ENCODE assay signal across 1 cellular context in the genomic region with DNA sequence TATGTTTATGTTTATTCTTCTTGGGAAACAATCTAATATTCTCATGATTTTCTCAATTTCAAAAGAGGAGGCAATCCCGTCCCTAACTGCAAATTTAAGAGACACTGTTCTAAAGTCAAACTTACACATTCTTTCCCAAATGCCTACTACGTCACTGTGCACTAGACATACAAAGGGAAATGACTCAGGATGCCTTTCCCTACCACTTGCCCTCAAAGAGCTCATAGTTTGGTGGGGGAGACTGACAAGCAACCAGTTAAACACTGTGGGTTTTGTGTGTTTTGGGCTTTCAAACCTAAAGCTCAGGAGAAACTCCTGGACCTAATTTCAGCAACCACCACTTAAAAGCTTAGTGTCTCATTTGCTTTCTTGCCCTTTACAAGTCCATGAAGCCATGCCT.
TF ChIP-seq lines count a peak whose summit lies in the region.

No MANE protein-coding gene starts in this region.

TF ChIP-seq in HepG2, 621 proteins besides CTCF, POLR2A, EP300 and RAD21:
- TF ChIP-seq SIN3A (IDR thresholded peaks at IDR 0.05; ENCODE audit: borderline replicate concordance, low read depth, low read length): no peak
- no peak for TF ChIP-seq ZNF782 (CRISPR knock-in tag; IDR thresholded peaks at IDR 0.05; ENCODE audit: borderline replicate concordance)
- TF ChIP-seq ARNTL (CRISPR knock-in tag; IDR thresholded peaks at IDR 0.05): no peak
- TF ChIP-seq ZNF550 (CRISPR knock-in tag; IDR thresholded peaks at IDR 0.05; ENCODE audit: borderline replicate concordance): no peak
- no peak for TF ChIP-seq U2AF2 (IDR thresholded peaks at IDR 0.05; ENCODE audit: low read depth, low read length)
- TF ChIP-seq, protein P1, sequence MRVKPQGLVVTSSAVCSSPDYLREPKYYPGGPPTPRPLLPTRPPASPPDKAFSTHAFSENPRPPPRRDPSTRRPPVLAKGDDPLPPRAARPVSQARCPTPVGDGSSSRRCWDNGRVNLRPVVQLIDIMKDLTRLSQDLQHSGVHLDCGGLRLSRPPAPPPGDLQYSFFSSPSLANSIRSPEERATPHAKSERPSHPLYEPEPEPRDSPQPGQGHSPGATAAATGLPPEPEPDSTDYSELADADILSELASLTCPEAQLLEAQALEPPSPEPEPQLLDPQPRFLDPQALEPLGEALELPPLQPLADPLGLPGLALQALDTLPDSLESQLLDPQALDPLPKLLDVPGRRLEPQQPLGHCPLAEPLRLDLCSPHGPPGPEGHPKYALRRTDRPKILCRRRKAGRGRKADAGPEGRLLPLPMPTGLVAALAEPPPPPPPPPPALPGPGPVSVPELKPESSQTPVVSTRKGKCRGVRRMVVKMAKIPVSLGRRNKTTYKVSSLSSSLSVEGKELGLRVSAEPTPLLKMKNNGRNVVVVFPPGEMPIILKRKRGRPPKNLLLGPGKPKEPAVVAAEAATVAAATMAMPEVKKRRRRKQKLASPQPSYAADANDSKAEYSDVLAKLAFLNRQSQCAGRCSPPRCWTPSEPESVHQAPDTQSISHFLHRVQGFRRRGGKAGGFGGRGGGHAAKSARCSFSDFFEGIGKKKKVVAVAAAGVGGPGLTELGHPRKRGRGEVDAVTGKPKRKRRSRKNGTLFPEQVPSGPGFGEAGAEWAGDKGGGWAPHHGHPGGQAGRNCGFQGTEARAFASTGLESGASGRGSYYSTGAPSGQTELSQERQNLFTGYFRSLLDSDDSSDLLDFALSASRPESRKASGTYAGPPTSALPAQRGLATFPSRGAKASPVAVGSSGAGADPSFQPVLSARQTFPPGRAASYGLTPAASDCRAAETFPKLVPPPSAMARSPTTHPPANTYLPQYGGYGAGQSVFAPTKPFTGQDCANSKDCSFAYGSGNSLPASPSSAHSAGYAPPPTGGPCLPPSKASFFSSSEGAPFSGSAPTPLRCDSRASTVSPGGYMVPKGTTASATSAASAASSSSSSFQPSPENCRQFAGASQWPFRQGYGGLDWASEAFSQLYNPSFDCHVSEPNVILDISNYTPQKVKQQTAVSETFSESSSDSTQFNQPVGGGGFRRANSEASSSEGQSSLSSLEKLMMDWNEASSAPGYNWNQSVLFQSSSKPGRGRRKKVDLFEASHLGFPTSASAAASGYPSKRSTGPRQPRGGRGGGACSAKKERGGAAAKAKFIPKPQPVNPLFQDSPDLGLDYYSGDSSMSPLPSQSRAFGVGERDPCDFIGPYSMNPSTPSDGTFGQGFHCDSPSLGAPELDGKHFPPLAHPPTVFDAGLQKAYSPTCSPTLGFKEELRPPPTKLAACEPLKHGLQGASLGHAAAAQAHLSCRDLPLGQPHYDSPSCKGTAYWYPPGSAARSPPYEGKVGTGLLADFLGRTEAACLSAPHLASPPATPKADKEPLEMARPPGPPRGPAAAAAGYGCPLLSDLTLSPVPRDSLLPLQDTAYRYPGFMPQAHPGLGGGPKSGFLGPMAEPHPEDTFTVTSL (CRISPR knock-in tag; IDR thresholded peaks at IDR 0.05; ENCODE audit: borderline replicate concordance): no peak
- TF ChIP-seq GRHL1 (CRISPR knock-in tag; conservative IDR thresholded peaks at IDR 0.05): no peak
- TF ChIP-seq ZNF615 (CRISPR knock-in tag; IDR thresholded peaks at IDR 0.05; ENCODE audit: borderline replicate concordance): no peak
- TF ChIP-seq FOSL1 (CRISPR knock-in tag; IDR thresholded peaks at IDR 0.05; ENCODE audit: borderline replicate concordance): no peak
- TF ChIP-seq RXRA (CRISPR knock-in tag; IDR thresholded peaks at IDR 0.05): no peak
- TF ChIP-seq MIER3 (CRISPR knock-in tag; IDR thresholded peaks at IDR 0.05; ENCODE audit: borderline replicate concordance): no peak
- TF ChIP-seq, protein P2, sequence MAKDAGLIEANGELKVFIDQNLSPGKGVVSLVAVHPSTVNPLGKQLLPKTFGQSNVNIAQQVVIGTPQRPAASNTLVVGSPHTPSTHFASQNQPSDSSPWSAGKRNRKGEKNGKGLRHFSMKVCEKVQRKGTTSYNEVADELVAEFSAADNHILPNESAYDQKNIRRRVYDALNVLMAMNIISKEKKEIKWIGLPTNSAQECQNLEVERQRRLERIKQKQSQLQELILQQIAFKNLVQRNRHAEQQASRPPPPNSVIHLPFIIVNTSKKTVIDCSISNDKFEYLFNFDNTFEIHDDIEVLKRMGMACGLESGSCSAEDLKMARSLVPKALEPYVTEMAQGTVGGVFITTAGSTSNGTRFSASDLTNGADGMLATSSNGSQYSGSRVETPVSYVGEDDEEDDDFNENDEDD (CRISPR knock-in tag; IDR thresholded peaks at IDR 0.05; ENCODE audit: borderline replicate concordance): no peak
- TF ChIP-seq SRY (CRISPR knock-in tag; IDR thresholded peaks at IDR 0.05): no peak
- TF ChIP-seq, protein P3, sequence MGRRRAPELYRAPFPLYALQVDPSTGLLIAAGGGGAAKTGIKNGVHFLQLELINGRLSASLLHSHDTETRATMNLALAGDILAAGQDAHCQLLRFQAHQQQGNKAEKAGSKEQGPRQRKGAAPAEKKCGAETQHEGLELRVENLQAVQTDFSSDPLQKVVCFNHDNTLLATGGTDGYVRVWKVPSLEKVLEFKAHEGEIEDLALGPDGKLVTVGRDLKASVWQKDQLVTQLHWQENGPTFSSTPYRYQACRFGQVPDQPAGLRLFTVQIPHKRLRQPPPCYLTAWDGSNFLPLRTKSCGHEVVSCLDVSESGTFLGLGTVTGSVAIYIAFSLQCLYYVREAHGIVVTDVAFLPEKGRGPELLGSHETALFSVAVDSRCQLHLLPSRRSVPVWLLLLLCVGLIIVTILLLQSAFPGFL (CRISPR knock-in tag; IDR thresholded peaks at IDR 0.05): no peak
- TF ChIP-seq ZNF431 (CRISPR knock-in tag; IDR thresholded peaks at IDR 0.05; ENCODE audit: borderline replicate concordance, low read depth): no peak
- no peak for TF ChIP-seq ZNF761 (CRISPR knock-in tag; conservative IDR thresholded peaks at IDR 0.05)
- TF ChIP-seq MIER2 (CRISPR knock-in tag; IDR thresholded peaks at IDR 0.05): no peak
- no peak for TF ChIP-seq ZNF670 (CRISPR knock-in tag; IDR thresholded peaks at IDR 0.05; ENCODE audit: borderline replicate concordance)
- TF ChIP-seq PAWR (CRISPR knock-in tag; IDR thresholded peaks at IDR 0.05; ENCODE audit: borderline replicate concordance): no peak
- no peak for TF ChIP-seq KDM1A (CRISPR knock-in tag; IDR thresholded peaks at IDR 0.05)
TF ChIP-seq in HepG2: peak in this region for 0.
